Comparison of ENCODE assay signal across 8 cellular contexts in genomic region chr17:42670925-42671657, GRCh38. TPM values are rescaled to one million over a fixed set of nuclear protein-coding genes. Genes with fewer than 3 reads are reported as not detected.
DNase-seq lines count a peak whose midpoint lies in the region; ATAC-seq, FAIRE-seq and TF ChIP-seq lines count a peak whose summit lies in the region.
"Had no signal": no experiment of that assay in that cellular context is flagged by ENCODE, and none has a peak within 500 bp of the region (broad histone marks: within the 10 kb centered on the region; RNA-seq: fewer than 3 reads in every experiment).

No MANE protein-coding gene starts in this region.

- no peak overlapping the region for H3K27ac ChIP-seq in BLaER1
- H3K27ac ChIP-seq in Panc1 (ENCODE audit: low read length) = no peak overlapping the region
- H3K27ac ChIP-seq in iPS-20b (ENCODE audit: low read length) = no peak overlapping the region
- H3K27ac ChIP-seq: HL-60 had no signal

- peaks cover 20% of the 10 kb centered on the region for H3K36me3 Mint-ChIP-seq in HFFc6 (ENCODE audit: low read depth)

- CTCF ChIA-PET in Panc1 (lab: Charles Lee) = no interaction called here

- H3K9ac ChIP-seq in BLaER1 (no peak overlapping the region), iPS-20b (ENCODE audit: low read depth, low read length) (no peak overlapping the region)

- H3K27me3 ChIP-seq in BLaER1 (peaks cover 70% of the 10 kb centered on the region), Panc1 (ENCODE audit: control insufficient read depth, insufficient read depth, low read length) (no peaks in the 10 kb centered on the region), iPS-20b (ENCODE audit: insufficient read depth, low read length) (peaks cover 64% of the 10 kb centered on the region)

- intact Hi-C loops in Panc1 (cut with micrococcal nuclease; ENCODE audit: unreplicated experiment) = no loop called here

- H3K9me3 Mint-ChIP-seq in HFFc6 = no peaks in the 10 kb centered on the region

- peak overlapping the region; percentile 17 for H3K4me2 ChIP-seq in BLaER1

- no peak overlapping the region for H3K27ac Mint-ChIP-seq in HFFc6

- no peak for ATAC-seq in Panc1
- ATAC-seq in HG02678 (IDR thresholded peaks at IDR 0.05; ENCODE audit: unreplicated experiment) = no peak

- TSS peak; percentile 42 for BruUV-seq in Panc1 (replicated peaks; lab: Mats Ljungman, UMichigan)

- no peak overlapping the region for H3K4me3 Mint-ChIP-seq in HFFc6

- peaks cover 45% of the 10 kb centered on the region for H3K4me1 Mint-ChIP-seq in HFFc6 (ENCODE audit: low read depth)

- DNase-seq in Panc1 (ENCODE audit: low read depth, low spot score) = no peak
- no peak for DNase-seq in HFFc6
- no peak for DNase-seq in urothelium cell line (ENCODE audit: low spot score)
- DNase-seq: NCI-H187 treated with DMSO at 0.1 percent for 48 hours had no signal

- no peak overlapping the region for H3K4me3 ChIP-seq in BLaER1
- no peak overlapping the region for H3K4me3 ChIP-seq in Panc1 (ENCODE audit: low read depth in 2 of 2, low read length in 2 of 2)
- peak overlapping the region; percentile 61 for H3K4me3 ChIP-seq in iPS-20b (ENCODE audit: low read length)

- H3K4me1 ChIP-seq in BLaER1 (peaks cover 45% of the 10 kb centered on the region), Panc1 (ENCODE audit: control insufficient read depth, insufficient read depth, low read length) (peaks cover 23% of the 10 kb centered on the region), iPS-20b (ENCODE audit: insufficient read depth, low read length) (peaks cover 23% of the 10 kb centered on the region)

- no peak for FAIRE-seq in urothelium cell line (lab: Jason Lieb, UNC)

- H3K36me3 ChIP-seq in BLaER1 = peaks cover 64% of the 10 kb centered on the region
- H3K36me3 ChIP-seq in Panc1 (ENCODE audit: control insufficient read depth, insufficient read depth, low read length) = no peaks in the 10 kb centered on the region; the same call in 1 of the 2 replicates
- peaks cover 29% of the 10 kb centered on the region for H3K36me3 ChIP-seq in iPS-20b (ENCODE audit: insufficient read depth, low read depth, low read length)

- H3K9me3 ChIP-seq in BLaER1 (no peaks in the 10 kb centered on the region), Panc1 (ENCODE audit: control insufficient read depth, insufficient read depth, low read depth, low read length) (no peaks in the 10 kb centered on the region), iPS-20b (ENCODE audit: insufficient read depth, low read depth, low read length) (no peaks in the 10 kb centered on the region)

- POLR2A ChIA-PET in Panc1 (lab: Charles Lee) = interaction anchor here (0.5 to 0.9 kb wide), 2 partner anchors 9 to 738 kb away, joined by 3 to 8 read pairs; no protein-coding TSS in a partner anchor

- H3K27me3 Mint-ChIP-seq in HFFc6 (ENCODE audit: insufficient read depth) = peaks cover 4% of the 10 kb centered on the region

- TF ChIP-seq CTCF in Panc1 (IDR thresholded peaks at IDR 0.05) (no peak), HFFc6 (IDR thresholded peaks at IDR 0.05) (no peak)

- in situ Hi-C loops in Panc1 (cut with HindIII; ENCODE audit: low pct_unique_long_range_greater_than_20kb, low sequenced_read_pairs) = no loop called here

- peaks cover 91% of the 10 kb centered on the region for H4K20me1 ChIP-seq in BLaER1

RNA-seq across cellular contexts. Expression of gene PLEKHH3, which starts 5.7 kb away (rescaled TPM):
- total RNA-seq in Panc1 (2021; ENCODE audit: unreplicated experiment) = 32.2 TPM
- 37.4 TPM for polyA plus RNA-seq in Panc1 (2012; ENCODE audit: insufficient read length)
- total RNA-seq in HFFc6 (2021; fragmentation: NEBNext Ultra II Directional; extraction: Animal tissue kit (Norgen Biotek cat#: 25700)) = 10 to 100 TPM; 16.4 to 22.4 (median 19.1) TPM

RNA-seq across cellular contexts. Expression of gene CCR10, which starts 10.6 kb away (rescaled TPM):
- total RNA-seq in Panc1 (2021; ENCODE audit: unreplicated experiment) = 1.9 TPM
- polyA plus RNA-seq in Panc1 (2012; ENCODE audit: insufficient read length) = 6.4 TPM
- 1 to 10 TPM; 1.7 to 2.9 (median 2.2) TPM for total RNA-seq in HFFc6 (2021; fragmentation: NEBNext Ultra II Directional; extraction: Animal tissue kit (Norgen Biotek cat#: 25700))

RNA-seq across cellular contexts. Expression of gene CNTNAP1, which starts 11.2 kb away (rescaled TPM):
- total RNA-seq in Panc1 (2021; ENCODE audit: unreplicated experiment) = 20.4 TPM
- polyA plus RNA-seq in Panc1 (2012; ENCODE audit: insufficient read length) = 23.2 TPM
- total RNA-seq in HFFc6 (2021; fragmentation: NEBNext Ultra II Directional; extraction: Animal tissue kit (Norgen Biotek cat#: 25700)) = 10 to 100 TPM; 26.0 to 43.7 (median 37.7) TPM

RNA-seq across cellular contexts. Expression of gene TUBG2, which starts 12.0 kb away (rescaled TPM):
- total RNA-seq in Panc1 (2021; ENCODE audit: unreplicated experiment) = 25.5 TPM
- polyA plus RNA-seq in Panc1 (2012; ENCODE audit: insufficient read length) = 33.1 TPM
- total RNA-seq in HFFc6 (2021; fragmentation: NEBNext Ultra II Directional; extraction: Animal tissue kit (Norgen Biotek cat#: 25700)) = 10 to 100 TPM; 15.2 to 17.3 (median 16.9) TPM
